Comparison of ENCODE assay signal across 8 cellular contexts in genomic region chr19:23283925-23284324, GRCh38. TPM values are rescaled to one million over a fixed set of nuclear protein-coding genes. Genes with fewer than 3 reads are reported as not detected.
DNase-seq lines count a peak whose midpoint lies in the region; TF ChIP-seq lines count a peak whose summit lies in the region.

No MANE protein-coding gene starts in this region.

- DNase-seq in NCI-H2196 (lab: John Stamatoyannopoulos, UW; ENCODE audit: unreplicated experiment) (peak; percentile 12), NCI-H2196 treated with DMSO at 0.1 percent for 48 hours (lab: John Stamatoyannopoulos, UW; ENCODE audit: unreplicated experiment) (no peak), NCI-H460 (ENCODE audit: extremely low read depth, low read depth) (peak; percentile 19), activated T-cell treated with anti-CD3 and anti-CD28 coated beads for 24 hours (ENCODE audit: low read depth) (peak; percentile 47), fibroblast of villous mesenchyme (ENCODE audit: low read depth) (peak; percentile 29), retina (peak; percentile 20), SW480 (ENCODE audit: low spot score) (no peak), DMS79 (lab: John Stamatoyannopoulos, UW) (no peak)

- no peak overlapping the region for H3K4me3 ChIP-seq in fibroblast of villous mesenchyme (ENCODE audit: low read depth, low read length)

- peak; percentile 61 for TF ChIP-seq CTCF in fibroblast of villous mesenchyme (IDR thresholded peaks at IDR 0.05; ENCODE audit: insufficient read depth, low read depth, low read length)

RNA-seq across cellular contexts. Expression of gene ZNF724, which starts 33.7 kb away (rescaled TPM):
- total RNA-seq in NCI-H460 (2014; rRNA removed; shearing (Covaris generic)): 4.8 and 5.3 TPM in 2 replicates
- 2.9 and 3.2 TPM in 2 replicates for polyA plus RNA-seq in NCI-H460 (2014; cell fraction: nucleus; rRNA removed)
- total RNA-seq in fibroblast of villous mesenchyme: 5.6 and 6.8 TPM in 2 replicates

Comparison
In these comparisons a context has a peak if more than half of its experiments do, and no peak if none do; other contexts are left out.
1. DNase-seq: peak in NCI-H2196 (single experiment), NCI-H460 (single experiment), activated T-cell treated with anti-CD3 and anti-CD28 coated beads for 24 hours (single experiment), fibroblast of villous mesenchyme (single experiment) and retina (single experiment); none in NCI-H2196 treated with DMSO at 0.1 percent for 48 hours (single experiment), SW480 (single experiment) and DMS79 (single experiment).